Comparison of ENCODE assay signal across 19 cellular contexts in the genomic region with DNA sequence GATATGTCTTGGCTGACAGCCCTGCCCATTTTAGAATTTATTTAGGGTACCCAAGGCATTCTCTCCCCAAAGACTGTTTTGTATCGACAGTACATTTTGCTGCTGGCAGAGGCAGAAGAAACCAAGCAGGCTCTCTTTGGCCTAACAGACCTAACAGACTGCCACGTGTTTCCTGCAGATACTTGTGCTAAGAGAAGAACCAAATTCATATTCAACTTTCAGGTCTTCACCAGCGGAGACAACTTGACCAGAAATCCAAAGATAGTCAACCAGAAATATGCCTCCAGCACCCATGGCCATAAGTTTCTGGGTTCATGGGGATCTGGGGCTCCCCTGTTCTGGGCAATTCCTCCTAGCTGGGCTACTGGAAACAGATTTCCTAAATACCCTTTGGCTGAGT.
"Had no signal": no experiment of that assay in that cellular context is flagged by ENCODE, and none has a peak within 500 bp of the region (broad histone marks: within the 10 kb centered on the region; RNA-seq: fewer than 3 reads in every experiment).

No MANE protein-coding gene starts in this region.

- H3K27ac Mint-ChIP-seq: natural killer cell; neural progenitor cell; stimulated activated naive B cell treated with anti-CD40 and anti-IgM and Interleukin-4, amounts not matched to agents 10 μg/mL and 1 μg/mL and 100 μg/mL, for 72 hours; stimulated activated naive CD8-positive, alpha-beta T cell treated with anti-CD3 and anti-CD28 coated beads, Interleukin-15, amount 100 ng/mL, for 72 hours had no signal

- H3K4me3 Mint-ChIP-seq: natural killer cell; neural progenitor cell; stimulated activated naive B cell treated with anti-CD40 and anti-IgM and Interleukin-4, amounts not matched to agents 10 μg/mL and 1 μg/mL and 100 μg/mL, for 72 hours; stimulated activated naive CD8-positive, alpha-beta T cell treated with anti-CD3 and anti-CD28 coated beads, Interleukin-15, amount 100 ng/mL, for 72 hours had no signal

- H3K27ac ChIP-seq: heart left ventricle, neural progenitor cell, ovary, right atrium auricular region, sigmoid colon, skin epidermis, testis, tibial nerve had no signal

- H3K27me3 Mint-ChIP-seq: stimulated activated naive CD8-positive, alpha-beta T cell treated with anti-CD3 and anti-CD28 coated beads, Interleukin-15, amount 100 ng/mL, for 72 hours had no signal

- H3K36me3 Mint-ChIP-seq: natural killer cell; neural progenitor cell; stimulated activated naive B cell treated with anti-CD40 and anti-IgM and Interleukin-4, amounts not matched to agents 10 μg/mL and 1 μg/mL and 100 μg/mL, for 72 hours had no signal

- H3K9me3 Mint-ChIP-seq: natural killer cell; neural progenitor cell; stimulated activated naive B cell treated with anti-CD40 and anti-IgM and Interleukin-4, amounts not matched to agents 10 μg/mL and 1 μg/mL and 100 μg/mL, for 72 hours; stimulated activated naive CD8-positive, alpha-beta T cell treated with anti-CD3 and anti-CD28 coated beads, Interleukin-15, amount 100 ng/mL, for 72 hours had no signal

- H3K27me3 ChIP-seq: heart left ventricle, neural progenitor cell, ovary, right atrium auricular region, sigmoid colon, testis, tibial nerve had no signal

- H3K4me3 ChIP-seq: heart left ventricle, neural progenitor cell, ovary, right atrium auricular region, sigmoid colon, skin epidermis, testis, tibial nerve had no signal

- FAIRE-seq: frontal cortex had no signal

- H2AFZ ChIP-seq: neural progenitor cell had no signal

- H3K9ac ChIP-seq: neural progenitor cell had no signal

- H3K9me3 ChIP-seq: heart left ventricle, ovary, right atrium auricular region, sigmoid colon, testis, tibial nerve had no signal

- ATAC-seq: heart left ventricle; left lobe of liver; natural killer cell; stimulated activated naive B cell treated with anti-CD40 and anti-IgM and Interleukin-4, amounts not matched to agents 10 μg/mL and 1 μg/mL and 100 μg/mL, for 72 hours; stimulated activated naive CD8-positive, alpha-beta T cell treated with anti-CD3 and anti-CD28 coated beads, Interleukin-15, amount 100 ng/mL, for 72 hours had no signal

- H3K4me1 Mint-ChIP-seq: natural killer cell; neural progenitor cell; stimulated activated naive CD8-positive, alpha-beta T cell treated with anti-CD3 and anti-CD28 coated beads, Interleukin-15, amount 100 ng/mL, for 72 hours had no signal

- H3K4me1 ChIP-seq: heart left ventricle, neural progenitor cell, right atrium auricular region, sigmoid colon, testis, tibial nerve had no signal

- DNase-seq: erythroblast; heart left ventricle; islet precursor cell; mammary epithelial cell; natural killer cell; nucleus accumbens; ovary; sigmoid colon; stimulated activated CD4-positive, alpha-beta T cell treated with anti-CD3 and anti-CD28 coated beads, Interleukin-2, amount 100 ng/mL, for 24 hours; stimulated activated CD4-positive, alpha-beta T cell treated with anti-CD3 and anti-CD28 coated beads, Interleukin-4, amount 100 ng/mL, for 4 hours; stimulated activated naive B cell treated with anti-CD40 and anti-IgM and Interleukin-4, amounts not matched to agents 10 μg/mL and 1 μg/mL and 100 μg/mL, for 72 hours; stimulated activated naive CD8-positive, alpha-beta T cell treated with anti-CD3 and anti-CD28 coated beads, Interleukin-15, amount 100 ng/mL, for 72 hours; testis had no signal

- H3K36me3 ChIP-seq: heart left ventricle, neural progenitor cell, ovary, right atrium auricular region, sigmoid colon, tibial nerve had no signal

- H3K4me2 ChIP-seq: neural progenitor cell had no signal
